ENCODE assay signal across 8 cellular contexts in genomic region chr2:229922449-229923386, GRCh38. TPM values are rescaled to one million over a fixed set of nuclear protein-coding genes. Genes with fewer than 3 reads are reported as not detected.
DNase-seq lines count a peak whose midpoint lies in the region; ATAC-seq and TF ChIP-seq lines count a peak whose summit lies in the region.

TSS of gene FBXO36 (plus strand) at chr2:229922503. CDS start at chr2:229922514, 11 bp downstream.

- no peaks in the 10 kb centered on the region for H3K9me3 ChIP-seq in SJSA1 (replicated peaks)

- H3K4me3 ChIP-seq in LNCaP clone FGC (ENCODE audit: low read depth, low read length), result peak within 1 kb of the TSS; percentile 83
- peak within 1 kb of the TSS; percentile 73 for H3K4me3 ChIP-seq in SJSA1

- peaks cover 15% of the 10 kb centered on the region for H3K36me3 ChIP-seq in SJSA1

- TF ChIP-seq CTCF in LNCaP clone FGC (IDR thresholded peaks at IDR 0.05; ENCODE audit: control insufficient read depth, extremely low read depth, insufficient read depth), result no peak

- DNase-seq in GF-D8 (lab: John Stamatoyannopoulos, UW) (peak; percentile 73), H4 (ENCODE audit: low spot score) (peak; percentile 75), LNCaP clone FGC (ENCODE audit: low read depth) (no peak), SJSA1 (ENCODE audit: low read depth in 1 of 2, low spot score in 2 of 2) (peak; percentile 88 to 98), hepatic stellate cell (ENCODE audit: low spot score) (peak; percentile 65), sciatic nerve (ENCODE audit: low spot score) (peak; percentile 94)
- DNase-seq in effector CD8-positive, alpha-beta T cell (lab: John Stamatoyannopoulos, UW), result no peak

- H3K4me1 ChIP-seq in SJSA1 (replicated peaks), result peaks cover 17% of the 10 kb centered on the region

- WGBS in adipose tissue, 3 donors, result 1 to 2% (median 1%) methylated on average over 61 of the region's 61 CpGs

- H3K27me3 ChIP-seq in SJSA1 (replicated peaks), result no peaks in the 10 kb centered on the region

- intact Hi-C loops in sciatic nerve (cut with DNase I), result no loop called here

- peak within 1 kb of the TSS; percentile 88 for H3K27ac ChIP-seq in SJSA1
- peak within 1 kb of the TSS; percentile 98 for H3K27ac ChIP-seq in adipose tissue (ENCODE audit: low read depth, low read length)

- ATAC-seq in sciatic nerve, result peak; percentile 92

RNA-seq across cellular contexts. Expression of gene FBXO36, which starts in this region (rescaled TPM):
- total RNA-seq in H4 (2014; rRNA removed; shearing (Covaris generic)), result 4.8 and 5.3 TPM in 2 replicates
- total RNA-seq in SJSA1 (2014; rRNA removed; shearing (Covaris generic)), result 3.8 and 4.6 TPM in 2 replicates
- polyA plus RNA-seq in adipose tissue, result 1 to 10 TPM in 2 of 3 donors, under 1 TPM in 1; 0.83 to 1.6 (median 1.6) TPM
- 3.2 TPM for total RNA-seq in sciatic nerve

Comparison
In these comparisons a context has a peak if more than half of its experiments do, and no peak if none do; other contexts are left out.
1. DNase-seq: peak in GF-D8 (single experiment), H4 (single experiment), SJSA1 (2 of 2), hepatic stellate cell (single experiment) and sciatic nerve (single experiment); none in LNCaP clone FGC (single experiment) and effector CD8-positive, alpha-beta T cell (single experiment).